In the genomic region with DNA sequence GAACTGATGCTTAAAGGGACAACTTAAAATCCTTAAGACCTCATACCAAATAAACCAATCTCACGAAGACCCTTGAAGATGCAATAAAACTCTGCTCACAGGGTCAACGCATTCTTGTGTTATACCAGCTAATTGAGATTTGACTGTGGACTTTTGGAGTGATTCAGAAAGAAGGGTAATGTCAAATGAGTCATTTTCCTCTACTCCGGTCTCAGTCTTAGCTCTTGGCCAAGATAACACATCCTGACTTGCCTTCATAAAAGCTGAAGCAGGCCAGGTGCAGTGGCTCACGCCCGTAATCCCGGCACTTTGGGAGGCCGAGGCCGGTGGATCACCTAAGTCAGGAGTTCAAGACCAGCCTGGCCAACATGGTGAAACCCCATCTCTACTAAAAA, we compare ENCODE assay signal across 8 cellular contexts.
DNase-seq lines count a peak whose midpoint lies in the region; ATAC-seq and TF ChIP-seq lines count a peak whose summit lies in the region.

No MANE protein-coding gene starts in this region.

- peak overlapping the region; percentile 99 for H3K4me3 Mint-ChIP-seq in T-helper 2 cell treated with Interferon-gamma antibody and Interleukin-4, amounts not matched to agents 5 μg/mL and 100 μg/mL, for 36 hours
- H3K4me3 Mint-ChIP-seq in nephron: peak overlapping the region; percentile 75 to 86 (median 82)

- H3K27ac Mint-ChIP-seq in T-helper 2 cell treated with Interferon-gamma antibody and Interleukin-4, amounts not matched to agents 5 μg/mL and 100 μg/mL, for 36 hours: peak overlapping the region; percentile 94
- H3K27ac Mint-ChIP-seq in nephron: peak overlapping the region; percentile 63 to 95 (median 90)

- H3K4me3 ChIP-seq in HL-60 (replicated peaks; ENCODE audit: insufficient read depth, low read length): peak overlapping the region; percentile 85

- no peaks in the 10 kb centered on the region for H3K9me3 Mint-ChIP-seq in T-helper 2 cell treated with Interferon-gamma antibody and Interleukin-4, amounts not matched to agents 5 μg/mL and 100 μg/mL, for 36 hours
- no peaks in the 10 kb centered on the region for H3K9me3 Mint-ChIP-seq in nephron

- TF ChIP-seq CTCF in HL-60 (IDR thresholded peaks at IDR 0.05; ENCODE audit: insufficient read depth, low read length): no peak
- TF ChIP-seq CTCF in nephron (IDR thresholded peaks at IDR 0.05; ENCODE audit: unreplicated experiment in 3 of 3): no peak

- peak overlapping the region; percentile 95 for H3K27ac ChIP-seq in HL-60 (replicated peaks)
- H3K27ac ChIP-seq in caudate nucleus (ENCODE audit: low read depth, low read length): peak overlapping the region; percentile 36

- peaks cover 60% of the 10 kb centered on the region for H3K36me3 Mint-ChIP-seq in T-helper 2 cell treated with Interferon-gamma antibody and Interleukin-4, amounts not matched to agents 5 μg/mL and 100 μg/mL, for 36 hours (ENCODE audit: low read depth)
- H3K36me3 Mint-ChIP-seq in nephron (ENCODE audit: low read depth): peaks cover 26% of the 10 kb centered on the region

- peak; percentile 31 to 32 for DNase-seq in HL-60 (ENCODE audit: low read depth in 1 of 2, low spot score in 1 of 2)
- DNase-seq in T-helper 2 cell treated with Interferon-gamma antibody and Interleukin-4, amounts not matched to agents 5 μg/mL and 100 μg/mL, for 36 hours (ENCODE audit: low spot score): peak; percentile 64
- no peak for DNase-seq in caudate nucleus (lab: John Stamatoyannopoulos, UW)
- no peak for DNase-seq in NCI-H2227 treated with DMSO at 0.1 percent for 48 hours (lab: John Stamatoyannopoulos, UW)
- no peak for DNase-seq in NCI-H1048 (lab: John Stamatoyannopoulos, UW)
- no peak for DNase-seq in DMS79 treated with DMSO at 0.1 percent for 48 hours (lab: John Stamatoyannopoulos, UW)

- H3K27me3 Mint-ChIP-seq in T-helper 2 cell treated with Interferon-gamma antibody and Interleukin-4, amounts not matched to agents 5 μg/mL and 100 μg/mL, for 36 hours (ENCODE audit: low read depth): no peaks in the 10 kb centered on the region
- H3K27me3 Mint-ChIP-seq in nephron (ENCODE audit: low read depth): no peaks in the 10 kb centered on the region

- peaks cover 58% of the 10 kb centered on the region for H3K4me1 Mint-ChIP-seq in T-helper 2 cell treated with Interferon-gamma antibody and Interleukin-4, amounts not matched to agents 5 μg/mL and 100 μg/mL, for 36 hours (ENCODE audit: low read depth)
- H3K4me1 Mint-ChIP-seq in nephron: peaks cover 67% of the 10 kb centered on the region

- no peak for ATAC-seq in GM21515 (IDR thresholded peaks at IDR 0.05; ENCODE audit: unreplicated experiment)

- H3K27me3 ChIP-seq in HL-60 (ENCODE audit: insufficient read depth, poor library complexity, severe bottlenecking): no peaks in the 10 kb centered on the region

Comparison
In these comparisons a context has a peak if more than half of its experiments do, and no peak if none do; other contexts are left out.
1. DNase-seq: peak in HL-60 (2 of 2) and T-helper 2 cell treated with Interferon-gamma antibody and Interleukin-4, amounts not matched to agents 5 μg/mL and 100 μg/mL, for 36 hours (single experiment); none in caudate nucleus (0 of 61), NCI-H2227 treated with DMSO at 0.1 percent for 48 hours (single experiment), NCI-H1048 (single experiment) and DMS79 treated with DMSO at 0.1 percent for 48 hours (single experiment).